10 cellular contexts compared by ENCODE assay signal in the genomic region with DNA sequence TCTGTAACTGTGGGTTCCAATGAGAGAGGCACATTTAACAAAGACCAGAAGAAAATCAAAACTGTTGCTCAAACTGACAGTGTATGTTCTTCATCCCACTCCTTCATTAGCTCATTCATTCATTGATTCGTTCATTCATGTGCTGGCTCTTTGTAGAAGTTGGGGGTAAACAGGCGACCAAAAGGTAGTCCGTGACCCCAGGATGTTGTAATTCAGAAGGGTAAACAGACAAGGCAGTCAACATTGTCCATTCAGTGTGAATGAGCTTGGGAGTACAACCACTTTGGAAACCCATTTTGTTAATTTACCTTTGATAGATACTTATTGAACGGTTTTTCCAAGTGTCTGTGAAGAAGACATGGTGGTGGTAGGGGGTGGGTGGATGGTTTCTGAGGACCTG. TPM values are rescaled to one million over a fixed set of nuclear protein-coding genes. Genes with fewer than 3 reads are reported as not detected.
DNase-seq lines count a peak whose midpoint lies in the region; ATAC-seq and TF ChIP-seq lines count a peak whose summit lies in the region.
"Had no signal": no experiment of that assay in that cellular context is flagged by ENCODE, and none has a peak within 500 bp of the region (broad histone marks: within the 10 kb centered on the region; RNA-seq: fewer than 3 reads in every experiment).

No MANE protein-coding gene starts in this region.

- no peaks in the 10 kb centered on the region for H3K36me3 Mint-ChIP-seq in activated naive CD4-positive, alpha-beta T cell treated with anti-CD3 and anti-CD28 coated beads, Interleukin-2, amount 10 ng/mL, durations not matched to agents 7 days and 5 days
- H3K36me3 Mint-ChIP-seq in stimulated activated effector memory CD8-positive, alpha-beta T cell treated with anti-CD3 and anti-CD28 coated beads, Interleukin-12 subunit alpha, Interleukin-12 subunit beta, amount 100 ng/mL, for 72 hours, result peaks cover 15% of the 10 kb centered on the region
- no peaks in the 10 kb centered on the region; the same call in 2 of the 3 replicates for H3K36me3 Mint-ChIP-seq in GM23338 (ENCODE audit: low read depth)

- H2AFZ ChIP-seq in GM23338, result no peak overlapping the region

- POLR2A ChIA-PET in RWPE1 (lab: Yijun Ruan, JAX; ENCODE audit: low non-redundant PET), result no interaction called here

- no peak overlapping the region for H3K4me2 ChIP-seq in GM23338

- H3K9me3 Mint-ChIP-seq in activated naive CD4-positive, alpha-beta T cell treated with anti-CD3 and anti-CD28 coated beads, Interleukin-2, amount 10 ng/mL, durations not matched to agents 7 days and 5 days, result no peaks in the 10 kb centered on the region
- H3K9me3 Mint-ChIP-seq in stimulated activated effector memory CD8-positive, alpha-beta T cell treated with anti-CD3 and anti-CD28 coated beads, Interleukin-12 subunit alpha, Interleukin-12 subunit beta, amount 100 ng/mL, for 72 hours, result no peaks in the 10 kb centered on the region
- H3K9me3 Mint-ChIP-seq in GM23338, result no peaks in the 10 kb centered on the region

- no peaks in the 10 kb centered on the region for H3K27me3 ChIP-seq in effector memory CD4-positive, alpha-beta T cell (replicated peaks; ENCODE audit: control insufficient read depth, insufficient read depth, low read length, poor library complexity, severe bottlenecking)
- H3K27me3 ChIP-seq in GM23338 (ENCODE audit: insufficient read depth), result no peaks in the 10 kb centered on the region
- H3K27me3 ChIP-seq: MG63, uterus had no signal

- H3K4me3 Mint-ChIP-seq in activated naive CD4-positive, alpha-beta T cell treated with anti-CD3 and anti-CD28 coated beads, Interleukin-2, amount 10 ng/mL, durations not matched to agents 7 days and 5 days, result no peak overlapping the region
- peak overlapping the region; percentile 61 for H3K4me3 Mint-ChIP-seq in stimulated activated effector memory CD8-positive, alpha-beta T cell treated with anti-CD3 and anti-CD28 coated beads, Interleukin-12 subunit alpha, Interleukin-12 subunit beta, amount 100 ng/mL, for 72 hours
- no peak overlapping the region for H3K4me3 Mint-ChIP-seq in GM23338

- H3K27ac Mint-ChIP-seq in activated naive CD4-positive, alpha-beta T cell treated with anti-CD3 and anti-CD28 coated beads, Interleukin-2, amount 10 ng/mL, durations not matched to agents 7 days and 5 days, result peak overlapping the region; percentile 95
- H3K27ac Mint-ChIP-seq in stimulated activated effector memory CD8-positive, alpha-beta T cell treated with anti-CD3 and anti-CD28 coated beads, Interleukin-12 subunit alpha, Interleukin-12 subunit beta, amount 100 ng/mL, for 72 hours, result peak overlapping the region; percentile 92
- H3K27ac Mint-ChIP-seq in GM23338, result no peak overlapping the region

- H3K27ac ChIP-seq in RWPE1, result peak overlapping the region; percentile 96
- H3K27ac ChIP-seq in effector memory CD4-positive, alpha-beta T cell (ENCODE audit: insufficient read depth, low read length, poor library complexity, severe bottlenecking), result peak overlapping the region; percentile 76
- no peak overlapping the region for H3K27ac ChIP-seq in GM23338 (ENCODE audit: low read depth)
- H3K27ac ChIP-seq: uterus had no signal

- H3K36me3 ChIP-seq in effector memory CD4-positive, alpha-beta T cell (ENCODE audit: control insufficient read depth, insufficient read depth, low read length), result no peaks in the 10 kb centered on the region
- no peaks in the 10 kb centered on the region for H3K36me3 ChIP-seq in GM23338 (ENCODE audit: insufficient read depth)
- H3K36me3 ChIP-seq: MG63, uterus had no signal

- no peaks in the 10 kb centered on the region for H3K9me3 ChIP-seq in effector memory CD4-positive, alpha-beta T cell (ENCODE audit: control insufficient read depth, low read length)
- H3K9me3 ChIP-seq: MG63, uterus had no signal

- no peak overlapping the region for H3K4me3 ChIP-seq in effector memory CD4-positive, alpha-beta T cell (ENCODE audit: insufficient read depth, low read depth, low read length, poor library complexity, severe bottlenecking)
- H3K4me3 ChIP-seq in GM23338, result no peak overlapping the region
- H3K4me3 ChIP-seq: MG63, uterus had no signal

- H3K9me2 ChIP-seq in GM23338 (ENCODE audit: insufficient read depth), result peaks cover 21% of the 10 kb centered on the region

- no peak for ATAC-seq in stimulated activated effector memory CD8-positive, alpha-beta T cell treated with anti-CD3 and anti-CD28 coated beads, Interleukin-12 subunit alpha, Interleukin-12 subunit beta, amount 100 ng/mL, for 72 hours
- no peak for ATAC-seq in HG03039 (IDR thresholded peaks at IDR 0.05; ENCODE audit: unreplicated experiment)
- ATAC-seq in GM23338, result no peak
- no peak for ATAC-seq in GM18519 (IDR thresholded peaks at IDR 0.05; ENCODE audit: low FRiP score, unreplicated experiment)

- H4K20me1 ChIP-seq in GM23338 (replicated peaks; ENCODE audit: insufficient read depth), result no peaks in the 10 kb centered on the region

- H3K4me1 ChIP-seq in effector memory CD4-positive, alpha-beta T cell (ENCODE audit: control insufficient read depth, insufficient read depth, low read length, poor library complexity, severe bottlenecking), result peaks cover 55% of the 10 kb centered on the region
- no peaks in the 10 kb centered on the region for H3K4me1 ChIP-seq in GM23338 (ENCODE audit: insufficient read depth)

- peaks cover 85% of the 10 kb centered on the region for H3K4me1 Mint-ChIP-seq in activated naive CD4-positive, alpha-beta T cell treated with anti-CD3 and anti-CD28 coated beads, Interleukin-2, amount 10 ng/mL, durations not matched to agents 7 days and 5 days
- H3K4me1 Mint-ChIP-seq in stimulated activated effector memory CD8-positive, alpha-beta T cell treated with anti-CD3 and anti-CD28 coated beads, Interleukin-12 subunit alpha, Interleukin-12 subunit beta, amount 100 ng/mL, for 72 hours, result peaks cover 85% of the 10 kb centered on the region
- peaks cover 8% of the 10 kb centered on the region; the same call in 2 of the 3 replicates for H3K4me1 Mint-ChIP-seq in GM23338

- H3K79me2 ChIP-seq in GM23338 (replicated peaks; ENCODE audit: insufficient read depth), result no peaks in the 10 kb centered on the region

- no peaks in the 10 kb centered on the region for H3K27me3 Mint-ChIP-seq in activated naive CD4-positive, alpha-beta T cell treated with anti-CD3 and anti-CD28 coated beads, Interleukin-2, amount 10 ng/mL, durations not matched to agents 7 days and 5 days
- no peaks in the 10 kb centered on the region for H3K27me3 Mint-ChIP-seq in GM23338 (ENCODE audit: insufficient read depth, low read depth, poor library complexity)

- H3F3A ChIP-seq in GM23338 (replicated peaks; ENCODE audit: low read depth), result no peaks in the 10 kb centered on the region

- CTCF ChIA-PET in activated naive CD4-positive, alpha-beta T cell treated with anti-CD3 and anti-CD28 coated beads, Interleukin-2, amount 10 ng/mL, durations not matched to agents 7 days and 5 days (lab: Charles Lee), result interaction anchor here (1.0 to 3.7 kb wide), 3 partner anchors 13 to 22 kb away, joined by 3 to 13 read pairs (median 9); no protein-coding TSS in a partner anchor
- CTCF ChIA-PET in RWPE1 (lab: Yijun Ruan, JAX), result interaction anchor here (0.6 to 1.5 kb wide), 2 partner anchors 22 to 54 kb away, joined by 3 to 5 read pairs; no protein-coding TSS in a partner anchor

- DNase-seq in activated naive CD4-positive, alpha-beta T cell treated with anti-CD3 and anti-CD28 coated beads, Interleukin-2, amount 10 ng/mL, durations not matched to agents 7 days and 5 days, result no peak
- DNase-seq in activated naive CD4-positive, alpha-beta T cell (lab: John Stamatoyannopoulos, UW), result no peak
- DNase-seq in RWPE1 (ENCODE audit: low spot score), result no peak
- DNase-seq in effector memory CD4-positive, alpha-beta T cell, result no peak
- no peak for DNase-seq in stimulated activated effector memory CD8-positive, alpha-beta T cell treated with anti-CD3 and anti-CD28 coated beads, Interleukin-12 subunit alpha, Interleukin-12 subunit beta, amount 100 ng/mL, for 72 hours (ENCODE audit: low spot score in 2 of 2)
- DNase-seq in GM23338 (ENCODE audit: low spot score), result no peak
- DNase-seq: MG63 had no signal

- TF ChIP-seq CTCF in RWPE1 (conservative IDR thresholded peaks at IDR 0.05; ENCODE audit: low read depth) (no peak), GM23338 (conservative IDR thresholded peaks at IDR 0.05; ENCODE audit: low read depth in 2 of 2) (no peak)

TF ChIP-seq in GM23338, 12 proteins besides CTCF, POLR2A, EP300 and RAD21:
- no peak for TF ChIP-seq EZH2 (IDR thresholded peaks at IDR 0.05; ENCODE audit: low read depth, unreplicated experiment)

RNA-seq across cellular contexts. Expression of a gene that starts 26.1 kb away (rescaled TPM):
- 4.4 and 13.6 TPM in 2 replicates for total RNA-seq in GM23338 (2014; rRNA removed; shearing (Covaris generic))
- 1.2 and 1.6 TPM in 2 replicates for polyA plus RNA-seq in GM23338 (2016; fragmentation: Nextera tagmentation; extraction: Ambion mirVana)
